Comparison of ENCODE assay signal across 17 cellular contexts in the genomic region with DNA sequence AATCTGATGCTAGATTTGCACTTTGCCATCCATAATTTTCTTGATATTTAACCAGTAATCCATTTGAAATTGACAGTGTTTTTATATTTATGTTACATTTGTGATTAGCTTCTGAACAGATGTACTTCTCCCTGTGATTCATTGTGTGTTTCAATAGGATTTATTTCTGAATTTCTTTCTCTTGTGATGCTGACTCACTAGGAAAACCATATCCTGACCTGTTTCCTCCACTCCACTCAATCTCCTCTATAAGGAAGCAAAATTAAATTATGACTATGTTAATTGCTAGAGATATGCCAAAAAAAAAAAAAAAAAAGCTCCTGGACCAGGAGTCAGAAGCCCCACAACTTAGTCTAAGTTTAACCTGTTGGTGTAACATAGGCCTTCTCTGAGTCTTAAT.
"Had no signal": no experiment of that assay in that cellular context is flagged by ENCODE, and none has a peak within 500 bp of the region (broad histone marks: within the 10 kb centered on the region; RNA-seq: fewer than 3 reads in every experiment).

No MANE protein-coding gene starts in this region.

- H3K4me3 ChIP-seq: cardiac muscle cell, prostate gland had no signal

- H3K4me1 ChIP-seq: prostate gland had no signal

- H3K9me3 ChIP-seq: prostate gland had no signal

- H3K36me3 Mint-ChIP-seq: activated naive CD8-positive, alpha-beta T cell treated with anti-CD3 and anti-CD28 coated beads, Interleukin-2, amount 10 ng/mL, durations not matched to agents 7 days and 5 days; memory B cell; natural killer cell had no signal

- H3K27me3 ChIP-seq: cardiac muscle cell had no signal

- H3K4me1 Mint-ChIP-seq: activated naive CD8-positive, alpha-beta T cell treated with anti-CD3 and anti-CD28 coated beads, Interleukin-2, amount 10 ng/mL, durations not matched to agents 7 days and 5 days; memory B cell; stimulated activated naive CD8-positive, alpha-beta T cell treated with anti-CD3 and anti-CD28 coated beads, Interleukin-15, amount 100 ng/mL, for 72 hours had no signal

- ATAC-seq: activated T-cell treated with anti-CD3 and anti-CD28 coated beads, Interleukin-2, amount 50 U/mL, for 4 hours; left lobe of liver; natural killer cell; stimulated activated naive CD8-positive, alpha-beta T cell treated with anti-CD3 and anti-CD28 coated beads, Interleukin-15, amount 100 ng/mL, for 72 hours had no signal

- H3K4me3 Mint-ChIP-seq: activated naive CD8-positive, alpha-beta T cell treated with anti-CD3 and anti-CD28 coated beads, Interleukin-2, amount 10 ng/mL, durations not matched to agents 7 days and 5 days; activated T-cell treated with anti-CD3 and anti-CD28 coated beads, Interleukin-2, amount 50 U/mL, for 4 hours; memory B cell; natural killer cell; stimulated activated naive CD8-positive, alpha-beta T cell treated with anti-CD3 and anti-CD28 coated beads, Interleukin-15, amount 100 ng/mL, for 72 hours had no signal

- H3K27ac Mint-ChIP-seq: activated naive CD8-positive, alpha-beta T cell treated with anti-CD3 and anti-CD28 coated beads, Interleukin-2, amount 10 ng/mL, durations not matched to agents 7 days and 5 days; memory B cell; natural killer cell; stimulated activated naive CD8-positive, alpha-beta T cell treated with anti-CD3 and anti-CD28 coated beads, Interleukin-15, amount 100 ng/mL, for 72 hours had no signal

- H3K9me3 Mint-ChIP-seq: activated naive CD8-positive, alpha-beta T cell treated with anti-CD3 and anti-CD28 coated beads, Interleukin-2, amount 10 ng/mL, durations not matched to agents 7 days and 5 days had no signal

- H3K36me3 ChIP-seq: cardiac muscle cell, prostate gland had no signal

- H3K27ac ChIP-seq: cardiac muscle cell, prostate gland had no signal

- H3K27me3 Mint-ChIP-seq: activated naive CD8-positive, alpha-beta T cell treated with anti-CD3 and anti-CD28 coated beads, Interleukin-2, amount 10 ng/mL, durations not matched to agents 7 days and 5 days; memory B cell; stimulated activated naive CD8-positive, alpha-beta T cell treated with anti-CD3 and anti-CD28 coated beads, Interleukin-15, amount 100 ng/mL, for 72 hours had no signal

- DNase-seq: activated CD4-positive, alpha-beta T cell treated with anti-CD3 and anti-CD28 coated beads, Interleukin-2, amount 50 U/mL, for 48 hours; activated CD4-positive, CD25-positive, alpha-beta regulatory T cell treated with anti-CD3 and anti-CD28 coated beads, Interleukin-2, amount 50 U/mL, for 72 hours; activated gamma-delta T cell; activated naive CD8-positive, alpha-beta T cell treated with anti-CD3 and anti-CD28 coated beads, Interleukin-2, amount 10 ng/mL, durations not matched to agents 7 days and 5 days; activated T-cell treated with anti-CD3 and anti-CD28 coated beads, Interleukin-2, amount 50 U/mL, for 4 hours; anterior cingulate cortex; natural killer cell; occipital lobe; stimulated activated CD4-positive, alpha-beta T cell treated with anti-CD3 and anti-CD28 coated beads, Interleukin-4, amount 100 ng/mL, for 4 hours; stimulated activated naive CD8-positive, alpha-beta T cell treated with anti-CD3 and anti-CD28 coated beads, Interleukin-15, amount 100 ng/mL, for 72 hours; T-helper 2 cell had no signal

- FAIRE-seq: colon, TTC549 had no signal
